In genomic region chr7:22060863-22061262, GRCh38 we compare ENCODE assay signal across 27 cellular contexts.
"Had no signal": no experiment of that assay in that cellular context is flagged by ENCODE, and none has a peak within 500 bp of the region (broad histone marks: within the 10 kb centered on the region; RNA-seq: fewer than 3 reads in every experiment).

No MANE protein-coding gene starts in this region.

- ATAC-seq: stimulated activated effector memory CD8-positive, alpha-beta T cell treated with anti-CD3 and anti-CD28 coated beads, Interleukin-12 subunit alpha, Interleukin-12 subunit beta, amount 100 ng/mL, for 72 hours; stimulated activated memory B cell treated with anti-CD40 and anti-IgM and Interleukin-4, amounts not matched to agents 10 μg/mL and 1 μg/mL and 100 μg/mL, for 72 hours; stimulated activated naive B cell treated with anti-CD40 and anti-IgM and Interleukin-4, amounts not matched to agents 10 μg/mL and 1 μg/mL and 100 μg/mL, for 72 hours; stimulated activated naive CD8-positive, alpha-beta T cell treated with anti-CD3 and anti-CD28 coated beads, Interleukin-15, amount 100 ng/mL, for 72 hours; stimulated activated naive CD8-positive, alpha-beta T cell treated with anti-CD3 and anti-CD28 coated beads, Interleukin-15, Interleukin-2, amounts not matched to agents 100 U/mL and 50 U/mL, for 24 hours; upper lobe of right lung had no signal

- H3K9me3 ChIP-seq: stomach, suprapubic skin, testis, thoracic aorta, thyroid gland, tibial artery, tibial nerve, transverse colon, upper lobe of left lung, upper lobe of right lung, uterus, vagina had no signal

- H3K4me1 ChIP-seq: stomach, suprapubic skin, testis, thyroid gland, tibial artery, tibial nerve, transverse colon, upper lobe of left lung, upper lobe of right lung, uterus, vagina had no signal

- H3K27me3 ChIP-seq: testis, thyroid gland, tibial nerve, transverse colon, upper lobe of left lung, upper lobe of right lung, uterus, vagina had no signal

- H3K27ac ChIP-seq: stomach, suprapubic skin, testis, thoracic aorta, thyroid gland, tibial artery, tibial nerve, transverse colon, upper lobe of left lung, upper lobe of right lung, uterus, vagina had no signal

- FAIRE-seq: urothelium cell line had no signal

- H3K4me3 ChIP-seq: stomach, suprapubic skin, testis, thoracic aorta, thyroid gland, tibial artery, tibial nerve, transverse colon, upper lobe of left lung, upper lobe of right lung, uterus, vagina had no signal

- DNase-seq: stimulated activated CD4-positive, alpha-beta T cell treated with anti-CD3 and anti-CD28 coated beads, Interleukin-2, amount 100 ng/mL, for 48 hours; stimulated activated CD4-positive, alpha-beta T cell treated with anti-CD3 and anti-CD28 coated beads, Interleukin-4, amount 100 ng/mL, for 1 hour; stimulated activated CD4-positive, alpha-beta T cell treated with anti-CD3 and anti-CD28 coated beads, Interleukin-4, amount 100 ng/mL, for 24 hours; stimulated activated CD4-positive, alpha-beta T cell treated with anti-CD3 and anti-CD28 coated beads, Interleukin-4, amount 100 ng/mL, for 4 hours; stimulated activated CD8-positive, alpha-beta memory T cell treated with anti-CD3 and anti-CD28 coated beads, Interleukin-4, amount 100 ng/mL, for 48 hours; stimulated activated naive B cell treated with anti-CD40 and anti-IgM and Interleukin-4, amounts not matched to agents 10 μg/mL and 1 μg/mL and 100 μg/mL, for 72 hours; stimulated activated naive CD4-positive, alpha-beta T cell; stimulated activated naive CD4-positive, alpha-beta T cell treated with Interleukin-2 at 50 U/mL for 16 hours; stimulated activated naive CD8-positive, alpha-beta T cell treated with anti-CD3 and anti-CD28 coated beads, Interleukin-15, amount 100 ng/mL, for 72 hours; stimulated activated naive CD8-positive, alpha-beta T cell treated with anti-CD3 and anti-CD28 coated beads, Interleukin-15, Interleukin-2, amounts not matched to agents 100 U/mL and 50 U/mL, for 24 hours; stomach; substantia nigra; testis; thyroid gland; tibial artery; transverse colon; trophoblast cell; upper lobe of left lung; upper lobe of right lung; uterus had no signal

- H3K36me3 ChIP-seq: stomach, suprapubic skin, thoracic aorta, thyroid gland, tibial artery, tibial nerve, transverse colon, upper lobe of left lung, upper lobe of right lung, uterus, vagina had no signal
